1 cellular context compared by ENCODE assay signal in genomic region chr10:44400553-44400952, GRCh38.
A peak's percentile ranks its signal among the peaks of the same experiment; 100 is the strongest.
TF ChIP-seq lines count a peak whose summit lies in the region.

No MANE protein-coding gene starts in this region.

TF ChIP-seq in H1, 55 proteins besides CTCF, POLR2A, EP300 and RAD21:
- TF ChIP-seq, protein P1, sequence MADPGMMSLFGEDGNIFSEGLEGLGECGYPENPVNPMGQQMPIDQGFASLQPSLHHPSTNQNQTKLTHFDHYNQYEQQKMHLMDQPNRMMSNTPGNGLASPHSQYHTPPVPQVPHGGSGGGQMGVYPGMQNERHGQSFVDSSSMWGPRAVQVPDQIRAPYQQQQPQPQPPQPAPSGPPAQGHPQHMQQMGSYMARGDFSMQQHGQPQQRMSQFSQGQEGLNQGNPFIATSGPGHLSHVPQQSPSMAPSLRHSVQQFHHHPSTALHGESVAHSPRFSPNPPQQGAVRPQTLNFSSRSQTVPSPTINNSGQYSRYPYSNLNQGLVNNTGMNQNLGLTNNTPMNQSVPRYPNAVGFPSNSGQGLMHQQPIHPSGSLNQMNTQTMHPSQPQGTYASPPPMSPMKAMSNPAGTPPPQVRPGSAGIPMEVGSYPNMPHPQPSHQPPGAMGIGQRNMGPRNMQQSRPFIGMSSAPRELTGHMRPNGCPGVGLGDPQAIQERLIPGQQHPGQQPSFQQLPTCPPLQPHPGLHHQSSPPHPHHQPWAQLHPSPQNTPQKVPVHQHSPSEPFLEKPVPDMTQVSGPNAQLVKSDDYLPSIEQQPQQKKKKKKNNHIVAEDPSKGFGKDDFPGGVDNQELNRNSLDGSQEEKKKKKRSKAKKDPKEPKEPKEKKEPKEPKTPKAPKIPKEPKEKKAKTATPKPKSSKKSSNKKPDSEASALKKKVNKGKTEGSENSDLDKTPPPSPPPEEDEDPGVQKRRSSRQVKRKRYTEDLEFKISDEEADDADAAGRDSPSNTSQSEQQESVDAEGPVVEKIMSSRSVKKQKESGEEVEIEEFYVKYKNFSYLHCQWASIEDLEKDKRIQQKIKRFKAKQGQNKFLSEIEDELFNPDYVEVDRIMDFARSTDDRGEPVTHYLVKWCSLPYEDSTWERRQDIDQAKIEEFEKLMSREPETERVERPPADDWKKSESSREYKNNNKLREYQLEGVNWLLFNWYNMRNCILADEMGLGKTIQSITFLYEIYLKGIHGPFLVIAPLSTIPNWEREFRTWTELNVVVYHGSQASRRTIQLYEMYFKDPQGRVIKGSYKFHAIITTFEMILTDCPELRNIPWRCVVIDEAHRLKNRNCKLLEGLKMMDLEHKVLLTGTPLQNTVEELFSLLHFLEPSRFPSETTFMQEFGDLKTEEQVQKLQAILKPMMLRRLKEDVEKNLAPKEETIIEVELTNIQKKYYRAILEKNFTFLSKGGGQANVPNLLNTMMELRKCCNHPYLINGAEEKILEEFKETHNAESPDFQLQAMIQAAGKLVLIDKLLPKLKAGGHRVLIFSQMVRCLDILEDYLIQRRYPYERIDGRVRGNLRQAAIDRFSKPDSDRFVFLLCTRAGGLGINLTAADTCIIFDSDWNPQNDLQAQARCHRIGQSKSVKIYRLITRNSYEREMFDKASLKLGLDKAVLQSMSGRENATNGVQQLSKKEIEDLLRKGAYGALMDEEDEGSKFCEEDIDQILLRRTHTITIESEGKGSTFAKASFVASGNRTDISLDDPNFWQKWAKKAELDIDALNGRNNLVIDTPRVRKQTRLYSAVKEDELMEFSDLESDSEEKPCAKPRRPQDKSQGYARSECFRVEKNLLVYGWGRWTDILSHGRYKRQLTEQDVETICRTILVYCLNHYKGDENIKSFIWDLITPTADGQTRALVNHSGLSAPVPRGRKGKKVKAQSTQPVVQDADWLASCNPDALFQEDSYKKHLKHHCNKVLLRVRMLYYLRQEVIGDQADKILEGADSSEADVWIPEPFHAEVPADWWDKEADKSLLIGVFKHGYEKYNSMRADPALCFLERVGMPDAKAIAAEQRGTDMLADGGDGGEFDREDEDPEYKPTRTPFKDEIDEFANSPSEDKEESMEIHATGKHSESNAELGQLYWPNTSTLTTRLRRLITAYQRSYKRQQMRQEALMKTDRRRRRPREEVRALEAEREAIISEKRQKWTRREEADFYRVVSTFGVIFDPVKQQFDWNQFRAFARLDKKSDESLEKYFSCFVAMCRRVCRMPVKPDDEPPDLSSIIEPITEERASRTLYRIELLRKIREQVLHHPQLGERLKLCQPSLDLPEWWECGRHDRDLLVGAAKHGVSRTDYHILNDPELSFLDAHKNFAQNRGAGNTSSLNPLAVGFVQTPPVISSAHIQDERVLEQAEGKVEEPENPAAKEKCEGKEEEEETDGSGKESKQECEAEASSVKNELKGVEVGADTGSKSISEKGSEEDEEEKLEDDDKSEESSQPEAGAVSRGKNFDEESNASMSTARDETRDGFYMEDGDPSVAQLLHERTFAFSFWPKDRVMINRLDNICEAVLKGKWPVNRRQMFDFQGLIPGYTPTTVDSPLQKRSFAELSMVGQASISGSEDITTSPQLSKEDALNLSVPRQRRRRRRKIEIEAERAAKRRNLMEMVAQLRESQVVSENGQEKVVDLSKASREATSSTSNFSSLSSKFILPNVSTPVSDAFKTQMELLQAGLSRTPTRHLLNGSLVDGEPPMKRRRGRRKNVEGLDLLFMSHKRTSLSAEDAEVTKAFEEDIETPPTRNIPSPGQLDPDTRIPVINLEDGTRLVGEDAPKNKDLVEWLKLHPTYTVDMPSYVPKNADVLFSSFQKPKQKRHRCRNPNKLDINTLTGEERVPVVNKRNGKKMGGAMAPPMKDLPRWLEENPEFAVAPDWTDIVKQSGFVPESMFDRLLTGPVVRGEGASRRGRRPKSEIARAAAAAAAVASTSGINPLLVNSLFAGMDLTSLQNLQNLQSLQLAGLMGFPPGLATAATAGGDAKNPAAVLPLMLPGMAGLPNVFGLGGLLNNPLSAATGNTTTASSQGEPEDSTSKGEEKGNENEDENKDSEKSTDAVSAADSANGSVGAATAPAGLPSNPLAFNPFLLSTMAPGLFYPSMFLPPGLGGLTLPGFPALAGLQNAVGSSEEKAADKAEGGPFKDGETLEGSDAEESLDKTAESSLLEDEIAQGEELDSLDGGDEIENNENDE (IDR thresholded peaks at IDR 0.05; ENCODE audit: insufficient replicate concordance, low read length), result peak; percentile 90
- TF ChIP-seq FOSL1 (IDR thresholded peaks at IDR 0.05; ENCODE audit: insufficient read depth, low read depth, low read length) (no peak), SP1 (IDR thresholded peaks at IDR 0.05; ENCODE audit: low read depth, low read length) (peak; percentile 90), ASH2L (IDR thresholded peaks at IDR 0.05; ENCODE audit: low read length) (peak; percentile 74), TEAD4 (IDR thresholded peaks at IDR 0.05; ENCODE audit: low read depth, low read length) (peak; percentile 66; the same call in 1 of the 2 replicates), ZNF274 (IDR thresholded peaks at IDR 0.05; ENCODE audit: borderline replicate concordance, extremely low read depth, low read length) (no peak)
- TF ChIP-seq, protein P2, sequence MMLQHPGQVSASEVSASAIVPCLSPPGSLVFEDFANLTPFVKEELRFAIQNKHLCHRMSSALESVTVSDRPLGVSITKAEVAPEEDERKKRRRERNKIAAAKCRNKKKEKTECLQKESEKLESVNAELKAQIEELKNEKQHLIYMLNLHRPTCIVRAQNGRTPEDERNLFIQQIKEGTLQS (IDR thresholded peaks at IDR 0.05; ENCODE audit: insufficient read depth, low read depth, low read length), result no peak
